ENCODE assay signal across 15 cellular contexts in the genomic region with DNA sequence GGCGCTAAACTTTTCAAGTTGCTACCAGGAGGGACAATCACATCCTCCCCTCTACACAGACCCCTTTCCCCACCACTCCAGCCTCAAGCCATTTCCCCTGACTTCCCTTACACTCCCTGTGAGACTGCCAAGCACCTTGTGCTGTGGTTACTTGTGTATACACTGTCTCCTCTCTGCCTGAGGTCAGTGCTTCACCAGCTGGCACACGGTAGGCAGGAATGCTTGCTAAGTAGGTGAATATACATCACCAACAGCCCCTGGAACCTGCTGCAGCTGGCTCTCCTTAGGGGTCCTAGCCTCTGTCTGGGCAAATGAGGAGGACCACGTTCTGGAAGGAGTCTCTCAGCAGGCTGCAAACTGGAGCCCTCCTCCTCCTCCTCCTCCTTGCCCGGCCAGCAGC.
DNase-seq lines count a peak whose midpoint lies in the region; ATAC-seq lines count a peak whose summit lies in the region.
"Had no signal": no experiment of that assay in that cellular context is flagged by ENCODE, and none has a peak within 500 bp of the region (broad histone marks: within the 10 kb centered on the region; RNA-seq: fewer than 3 reads in every experiment).

No MANE protein-coding gene starts in this region.

- no peaks in the 10 kb centered on the region for H3K4me1 Mint-ChIP-seq in stimulated activated naive CD8-positive, alpha-beta T cell treated with anti-CD3 and anti-CD28 coated beads, Interleukin-15, amount 100 ng/mL, for 72 hours
- peaks cover 15% of the 10 kb centered on the region for H3K4me1 Mint-ChIP-seq in stimulated activated effector memory CD8-positive, alpha-beta T cell treated with anti-CD3 and anti-CD28 coated beads, Interleukin-12 subunit alpha, Interleukin-12 subunit beta, amount 100 ng/mL, for 72 hours
- H3K4me1 Mint-ChIP-seq: IgD-negative memory B cell had no signal

- H3K27me3 Mint-ChIP-seq in stimulated activated naive CD8-positive, alpha-beta T cell treated with anti-CD3 and anti-CD28 coated beads, Interleukin-15, amount 100 ng/mL, for 72 hours = peaks cover 25% of the 10 kb centered on the region

- peak; percentile 17 for DNase-seq in NCI-H146 (lab: John Stamatoyannopoulos, UW)
- DNase-seq in NCI-H146 treated with DMSO at 0.1 percent for 48 hours (lab: John Stamatoyannopoulos, UW; ENCODE audit: unreplicated experiment) = no peak
- no peak for DNase-seq in stimulated activated naive CD8-positive, alpha-beta T cell treated with anti-CD3 and anti-CD28 coated beads, Interleukin-15, amount 100 ng/mL, for 72 hours
- DNase-seq in stimulated activated naive CD8-positive, alpha-beta T cell treated with anti-CD3 and anti-CD28 coated beads, Interleukin-15, Interleukin-2, amounts not matched to agents 100 U/mL and 50 U/mL, for 24 hours = no peak
- peak; percentile 32 for DNase-seq in islet precursor cell
- DNase-seq in stimulated activated effector memory CD8-positive, alpha-beta T cell treated with anti-CD3 and anti-CD28 coated beads, Interleukin-12 subunit alpha, Interleukin-12 subunit beta, amount 100 ng/mL, for 72 hours (ENCODE audit: low spot score in 2 of 2) = no peak
- DNase-seq in caudate nucleus (lab: John Stamatoyannopoulos, UW) = no peak
- DNase-seq in HPDE6-E6E7 (ENCODE audit: extremely low spot score) = no peak
- DNase-seq: C1 segment of cervical spinal cord, MV-4-11, NCI-H1436 treated with DMSO at 0.1 percent for 48 hours, NCI-H226, SHP77 treated with DMSO at 0.1 percent for 48 hours had no signal

- H3K36me3 Mint-ChIP-seq in stimulated activated effector memory CD8-positive, alpha-beta T cell treated with anti-CD3 and anti-CD28 coated beads, Interleukin-12 subunit alpha, Interleukin-12 subunit beta, amount 100 ng/mL, for 72 hours = no peaks in the 10 kb centered on the region

- H3K27ac ChIP-seq in caudate nucleus (ENCODE audit: low read depth, low read length) = no peak overlapping the region

- no peaks in the 10 kb centered on the region for H3K9me3 Mint-ChIP-seq in stimulated activated naive CD8-positive, alpha-beta T cell treated with anti-CD3 and anti-CD28 coated beads, Interleukin-15, amount 100 ng/mL, for 72 hours
- no peaks in the 10 kb centered on the region for H3K9me3 Mint-ChIP-seq in stimulated activated effector memory CD8-positive, alpha-beta T cell treated with anti-CD3 and anti-CD28 coated beads, Interleukin-12 subunit alpha, Interleukin-12 subunit beta, amount 100 ng/mL, for 72 hours
- H3K9me3 Mint-ChIP-seq: IgD-negative memory B cell had no signal

- ATAC-seq in stimulated activated naive CD8-positive, alpha-beta T cell treated with anti-CD3 and anti-CD28 coated beads, Interleukin-15, amount 100 ng/mL, for 72 hours = peak; percentile 8
- no peak for ATAC-seq in stimulated activated naive CD8-positive, alpha-beta T cell treated with anti-CD3 and anti-CD28 coated beads, Interleukin-15, Interleukin-2, amounts not matched to agents 100 U/mL and 50 U/mL, for 24 hours
- no peak for ATAC-seq in stimulated activated effector memory CD8-positive, alpha-beta T cell treated with anti-CD3 and anti-CD28 coated beads, Interleukin-12 subunit alpha, Interleukin-12 subunit beta, amount 100 ng/mL, for 72 hours
- ATAC-seq: HCT116 had no signal

- no peak overlapping the region for H3K4me3 Mint-ChIP-seq in stimulated activated naive CD8-positive, alpha-beta T cell treated with anti-CD3 and anti-CD28 coated beads, Interleukin-15, amount 100 ng/mL, for 72 hours
- no peak overlapping the region for H3K4me3 Mint-ChIP-seq in stimulated activated effector memory CD8-positive, alpha-beta T cell treated with anti-CD3 and anti-CD28 coated beads, Interleukin-12 subunit alpha, Interleukin-12 subunit beta, amount 100 ng/mL, for 72 hours
- H3K4me3 Mint-ChIP-seq: IgD-negative memory B cell had no signal

- H3K27ac Mint-ChIP-seq in stimulated activated naive CD8-positive, alpha-beta T cell treated with anti-CD3 and anti-CD28 coated beads, Interleukin-15, amount 100 ng/mL, for 72 hours = no peak overlapping the region
- H3K27ac Mint-ChIP-seq in stimulated activated effector memory CD8-positive, alpha-beta T cell treated with anti-CD3 and anti-CD28 coated beads, Interleukin-12 subunit alpha, Interleukin-12 subunit beta, amount 100 ng/mL, for 72 hours = no peak overlapping the region
- H3K27ac Mint-ChIP-seq: IgD-negative memory B cell had no signal

Comparison
In these comparisons a context has a peak if more than half of its experiments do, and no peak if none do; other contexts are left out.
1. DNase-seq: peak in NCI-H146 (single experiment) and islet precursor cell (single experiment); none in NCI-H146 treated with DMSO at 0.1 percent for 48 hours (single experiment), stimulated activated naive CD8-positive, alpha-beta T cell treated with anti-CD3 and anti-CD28 coated beads, Interleukin-15, amount 100 ng/mL, for 72 hours (0 of 2), stimulated activated naive CD8-positive, alpha-beta T cell treated with anti-CD3 and anti-CD28 coated beads, Interleukin-15, Interleukin-2, amounts not matched to agents 100 U/mL and 50 U/mL, for 24 hours (single experiment), stimulated activated effector memory CD8-positive, alpha-beta T cell treated with anti-CD3 and anti-CD28 coated beads, Interleukin-12 subunit alpha, Interleukin-12 subunit beta, amount 100 ng/mL, for 72 hours (0 of 2), caudate nucleus (0 of 61) and HPDE6-E6E7 (single experiment).